ENCODE assay signal across 7 cellular contexts in the genomic region with DNA sequence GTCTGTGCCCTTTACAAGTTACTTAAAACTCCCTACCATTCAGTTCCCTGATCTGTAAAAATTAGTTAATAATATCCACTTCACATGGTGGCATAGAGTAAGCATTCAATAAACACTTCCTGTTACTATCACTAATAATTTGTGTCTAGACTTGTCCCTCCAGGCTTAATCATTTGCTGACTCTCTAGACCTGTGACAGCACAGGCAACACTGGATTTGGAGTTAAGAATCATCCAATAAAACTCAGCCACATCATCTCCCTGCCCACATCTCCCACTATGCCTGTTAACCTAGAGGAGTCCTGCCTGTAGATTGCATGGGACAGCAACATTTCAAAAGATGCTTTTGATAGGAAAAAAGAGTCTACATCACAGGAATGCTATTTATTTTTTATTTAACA.
"Had no signal": no experiment of that assay in that cellular context is flagged by ENCODE, and none has a peak within 500 bp of the region (broad histone marks: within the 10 kb centered on the region; RNA-seq: fewer than 3 reads in every experiment).

No MANE protein-coding gene starts in this region.

- H3K9me3 Mint-ChIP-seq: HFFc6 had no signal

- H3K36me3 ChIP-seq: HAP-1 had no signal

- H3K4me3 Mint-ChIP-seq: HFFc6 had no signal

- DNase-seq: GM23248, GOT3, H7, HFFc6, IMR-90 had no signal

- ATAC-seq: HCT116 had no signal

- H3K4me1 ChIP-seq: HAP-1 had no signal

- H3K9me3 ChIP-seq: HAP-1 had no signal

- H3K27ac Mint-ChIP-seq: HFFc6 had no signal

- H3K4me3 ChIP-seq: GM23248, HAP-1 had no signal

- H3K27ac ChIP-seq: GM23248 had no signal
